Comparison of ENCODE assay signal across 8 cellular contexts in genomic region chr16:58501242-58502131, GRCh38. TPM values are rescaled to one million over a fixed set of nuclear protein-coding genes. Genes with fewer than 3 reads are reported as not detected.
DNase-seq lines count a peak whose midpoint lies in the region; ATAC-seq and TF ChIP-seq lines count a peak whose summit lies in the region.

No MANE protein-coding gene starts in this region.

- H3K27ac Mint-ChIP-seq in CD8-positive, alpha-beta T cell: no peak overlapping the region
- H3K27ac Mint-ChIP-seq in activated naive CD4-positive, alpha-beta T cell treated with anti-CD3 and anti-CD28 coated beads, Interleukin-2, amount 10 ng/mL, durations not matched to agents 7 days and 5 days: no peak overlapping the region

- 52 to 56% methylated on average over 40 to 42 of the region's 42 CpGs for WGBS in heart right ventricle, 2 donors

- H3K4me1 ChIP-seq in CD8-positive, alpha-beta T cell (ENCODE audit: insufficient read depth, low read length): peaks cover 17% of the 10 kb centered on the region
- peaks cover 6 to 47% (median 12%) of the 10 kb centered on the region in 9 donors for H3K4me1 ChIP-seq in heart right ventricle

- peak in 4 of 7 experiments; percentile 29 to 46 (median 32) for DNase-seq in CD8-positive, alpha-beta T cell
- DNase-seq in NCI-H2196 (lab: John Stamatoyannopoulos, UW; ENCODE audit: unreplicated experiment) (peak; percentile 49), heart right ventricle (no peak), posterior vena cava (ENCODE audit: low spot score) (peak; percentile 76), dermis blood vessel endothelial cell (no peak), AG08395 (ENCODE audit: low spot score) (no peak)
- peak; percentile 72 for DNase-seq in activated naive CD4-positive, alpha-beta T cell treated with anti-CD3 and anti-CD28 coated beads, Interleukin-2, amount 10 ng/mL, durations not matched to agents 7 days and 5 days

- H3K27ac ChIP-seq in CD8-positive, alpha-beta T cell (ENCODE audit: low read depth, low read length): no peak overlapping the region
- peak overlapping the region in 6 of 10 donors; percentile 20 to 43 (median 34) for H3K27ac ChIP-seq in heart right ventricle

- H3K4me3 ChIP-seq in CD8-positive, alpha-beta T cell (ENCODE audit: low read depth, low read length): peak overlapping the region; percentile 62
- H3K4me3 ChIP-seq in heart right ventricle: peak overlapping the region in 5 of 10 donors; percentile 4 to 37 (median 22)

- H3K27me3 ChIP-seq in CD8-positive, alpha-beta T cell (ENCODE audit: insufficient read depth, low read length): no peaks in the 10 kb centered on the region
- peaks cover 0 to 34% (median 0%) of the 10 kb centered on the region in 7 donors for H3K27me3 ChIP-seq in heart right ventricle

- no peak for TF ChIP-seq CTCF in CD8-positive, alpha-beta T cell (IDR thresholded peaks at IDR 0.05)
- no peak for TF ChIP-seq CTCF in heart right ventricle (IDR thresholded peaks at IDR 0.05)

- H3K4me3 Mint-ChIP-seq in CD8-positive, alpha-beta T cell: peak overlapping the region; percentile 75
- H3K4me3 Mint-ChIP-seq in activated naive CD4-positive, alpha-beta T cell treated with anti-CD3 and anti-CD28 coated beads, Interleukin-2, amount 10 ng/mL, durations not matched to agents 7 days and 5 days: peak overlapping the region; percentile 67

- H3K36me3 ChIP-seq in CD8-positive, alpha-beta T cell (ENCODE audit: insufficient read depth, low read length): no peaks in the 10 kb centered on the region
- peaks cover 0 to 59% (median 12%) of the 10 kb centered on the region in 9 donors for H3K36me3 ChIP-seq in heart right ventricle

- H3K9me3 Mint-ChIP-seq in CD8-positive, alpha-beta T cell: no peaks in the 10 kb centered on the region
- H3K9me3 Mint-ChIP-seq in activated naive CD4-positive, alpha-beta T cell treated with anti-CD3 and anti-CD28 coated beads, Interleukin-2, amount 10 ng/mL, durations not matched to agents 7 days and 5 days: no peaks in the 10 kb centered on the region

- no peaks in the 10 kb centered on the region for H3K36me3 Mint-ChIP-seq in CD8-positive, alpha-beta T cell
- H3K36me3 Mint-ChIP-seq in activated naive CD4-positive, alpha-beta T cell treated with anti-CD3 and anti-CD28 coated beads, Interleukin-2, amount 10 ng/mL, durations not matched to agents 7 days and 5 days: no peaks in the 10 kb centered on the region

- intact Hi-C loops in CD8-positive, alpha-beta T cell (cut with DNase I, micrococcal nuclease): no loop called here
- intact Hi-C loops in heart right ventricle (cut with DNase I) (loop anchor here in 1 of 10 donors (10.0 kb wide), 1 partner anchor 153 kb away; no protein-coding TSS in a partner anchor), posterior vena cava (cut with DNase I) (no loop called here)

- peak; percentile 60 for ATAC-seq in CD8-positive, alpha-beta T cell
- ATAC-seq in heart right ventricle (peak in 4 of 8 donors; percentile 3 to 11 (median 7)), GM21619 (IDR thresholded peaks at IDR 0.05; ENCODE audit: unreplicated experiment) (no peak)

- peaks cover 44% of the 10 kb centered on the region for H3K27me3 Mint-ChIP-seq in CD8-positive, alpha-beta T cell (ENCODE audit: low read depth)
- peaks cover 54% of the 10 kb centered on the region for H3K27me3 Mint-ChIP-seq in activated naive CD4-positive, alpha-beta T cell treated with anti-CD3 and anti-CD28 coated beads, Interleukin-2, amount 10 ng/mL, durations not matched to agents 7 days and 5 days

- POLR2A ChIA-PET in CD8-positive, alpha-beta T cell (lab: Charles Lee): no interaction called here

- H3K9me3 ChIP-seq in CD8-positive, alpha-beta T cell (ENCODE audit: low read length): no peaks in the 10 kb centered on the region
- no peaks in the 10 kb centered on the region for H3K9me3 ChIP-seq in heart right ventricle

- CTCF ChIA-PET in CD8-positive, alpha-beta T cell (lab: Charles Lee): interaction anchor here (0.7 kb wide), 1 partner anchor 165 kb away, joined by 4 read pairs; no protein-coding TSS in a partner anchor
- CTCF ChIA-PET in activated naive CD4-positive, alpha-beta T cell treated with anti-CD3 and anti-CD28 coated beads, Interleukin-2, amount 10 ng/mL, durations not matched to agents 7 days and 5 days (lab: Charles Lee): interaction anchor here (1.7 kb wide), 1 partner anchor 165 kb away, joined by 6 read pairs; no protein-coding TSS in a partner anchor

- H3K4me1 Mint-ChIP-seq in CD8-positive, alpha-beta T cell (ENCODE audit: low read depth): peaks cover 8% of the 10 kb centered on the region
- H3K4me1 Mint-ChIP-seq in activated naive CD4-positive, alpha-beta T cell treated with anti-CD3 and anti-CD28 coated beads, Interleukin-2, amount 10 ng/mL, durations not matched to agents 7 days and 5 days: peaks cover 12% of the 10 kb centered on the region

RNA-seq across cellular contexts. Expression of gene NDRG4, which starts 1.5 kb away (rescaled TPM):
- total RNA-seq in CD8-positive, alpha-beta T cell: not detected
- total RNA-seq in heart right ventricle: 100 to 1,000 TPM; 336 to 821 (median 630) TPM
- polyA plus RNA-seq in heart right ventricle: 100 to 1,000 TPM; 286 to 507 TPM
- total RNA-seq in posterior vena cava: 1 to 10 TPM; 5.8 to 8.6 TPM
- total RNA-seq in dermis blood vessel endothelial cell: 62.6 and 89.0 TPM in 2 replicates

RNA-seq across cellular contexts. Expression of gene SETD6, which starts 13.8 kb away (rescaled TPM):
- total RNA-seq in CD8-positive, alpha-beta T cell: 10 to 100 TPM; 17.3 to 17.4 TPM
- 10 to 100 TPM in 8 of 10 donors, 1 to 10 TPM in 2; 8.9 to 16.0 (median 11.8) TPM for total RNA-seq in heart right ventricle
- polyA plus RNA-seq in heart right ventricle: 10 to 100 TPM; 11.8 to 18.9 TPM
- 10 to 100 TPM in 1 of 2 donors, 1 to 10 TPM in 1; 9.9 to 13.5 TPM for total RNA-seq in posterior vena cava
- total RNA-seq in dermis blood vessel endothelial cell: 9.4 and 21.4 TPM in 2 replicates

Comparison
In these comparisons a context has a peak if more than half of its experiments do, and no peak if none do; other contexts are left out.
1. DNase-seq: peak in CD8-positive, alpha-beta T cell (4 of 7), NCI-H2196 (single experiment), activated naive CD4-positive, alpha-beta T cell treated with anti-CD3 and anti-CD28 coated beads, Interleukin-2, amount 10 ng/mL, durations not matched to agents 7 days and 5 days (single experiment) and posterior vena cava (single experiment); none in heart right ventricle (0 of 2), dermis blood vessel endothelial cell (single experiment) and AG08395 (single experiment).
2. RNA of gene NDRG4, which starts 1.5 kb away (total RNA-seq): 336 to 821 TPM in heart right ventricle, 62.6 to 89.0 TPM in dermis blood vessel endothelial cell and 5.8 to 8.6 TPM in posterior vena cava; not detected in CD8-positive, alpha-beta T cell; every median in the first group is over 4 times any median in the second.